In genomic region chr16:75120253-75120652, GRCh38 we compare ENCODE assay signal across 14 cellular contexts. TPM values are rescaled to one million over a fixed set of nuclear protein-coding genes. Genes with fewer than 3 reads are reported as not detected.
DNase-seq lines count a peak whose midpoint lies in the region; ATAC-seq and TF ChIP-seq lines count a peak whose summit lies in the region.
"Had no signal": no experiment of that assay in that cellular context is flagged by ENCODE, and none has a peak within 500 bp of the region (broad histone marks: within the 10 kb centered on the region; RNA-seq: fewer than 3 reads in every experiment).

No MANE protein-coding gene starts in this region.

- peaks cover 18% of the 10 kb centered on the region for H3K9me3 ChIP-seq in PC-9 (ENCODE audit: insufficient read depth, low read depth)
- H3K9me3 ChIP-seq in neural progenitor cell (ENCODE audit: low read depth) = no peaks in the 10 kb centered on the region
- H3K9me3 ChIP-seq in mammary epithelial cell (replicated peaks; ENCODE audit: insufficient read depth, low read length) = peaks cover 10% of the 10 kb centered on the region
- H3K9me3 ChIP-seq in CD8-positive, alpha-beta memory T cell (ENCODE audit: low read length) = peaks cover 7% of the 10 kb centered on the region
- no peaks in the 10 kb centered on the region for H3K9me3 ChIP-seq in prostate gland
- H3K9me3 ChIP-seq: BE2C had no signal

- H3K27me3 Mint-ChIP-seq in GM23338 (ENCODE audit: insufficient read depth, low read depth, poor library complexity) (peaks cover 3% of the 10 kb centered on the region), neural progenitor cell (ENCODE audit: insufficient read depth, low read depth) (peaks cover 2% of the 10 kb centered on the region)
- peaks cover 1 to 2% of the 10 kb centered on the region in 2 donors for H3K27me3 Mint-ChIP-seq in CD8-positive, alpha-beta memory T cell
- H3K27me3 Mint-ChIP-seq: CD4-positive, alpha-beta memory T cell had no signal

- no peak overlapping the region for H3K9ac ChIP-seq in neural progenitor cell
- H3K9ac ChIP-seq in mammary epithelial cell (ENCODE audit: insufficient read depth, low read length) = no peak overlapping the region

- POLR2A ChIA-PET in PC-9 (lab: Charles Lee; ENCODE audit: unreplicated experiment) = no interaction called here
- POLR2A ChIA-PET in CD8-positive, alpha-beta memory T cell (lab: Charles Lee) = no interaction called here

- H3K4me3 ChIP-seq in GM23338 (no peak overlapping the region), PC-9 (peak overlapping the region; percentile 40; the same call in 1 of the 2 replicates), neural progenitor cell (no peak overlapping the region), mammary epithelial cell (replicated peaks in 1 of 3; ENCODE audit: insufficient read depth in 1 of 3, low read depth in 2 of 3, low read length in 3 of 3) (no peak overlapping the region), prostate gland (no peak overlapping the region)
- H3K4me3 ChIP-seq in CD8-positive, alpha-beta memory T cell (ENCODE audit: low read length) = no peak overlapping the region

- H3K27ac ChIP-seq in GM23338 (ENCODE audit: low read depth) = peak overlapping the region; percentile 78
- no peak overlapping the region for H3K27ac ChIP-seq in PC-9
- H3K27ac ChIP-seq in neural progenitor cell = no peak overlapping the region
- no peak overlapping the region for H3K27ac ChIP-seq in mammary epithelial cell (ENCODE audit: insufficient read depth, low read depth, low read length)
- H3K27ac ChIP-seq in CD8-positive, alpha-beta memory T cell (ENCODE audit: low read depth, low read length) = no peak overlapping the region
- H3K27ac ChIP-seq in prostate gland = no peak overlapping the region
- H3K27ac ChIP-seq: C4-2B had no signal

- H3K4me2 ChIP-seq in GM23338 = 0 out of 2 replicates have a peak overlapping the region, but pooled peaks have one; percentile 4
- H3K4me2 ChIP-seq in PC-9 = peak overlapping the region; percentile 41
- H3K4me2 ChIP-seq in neural progenitor cell = peak overlapping the region; percentile 2
- no peak overlapping the region for H3K4me2 ChIP-seq in mammary epithelial cell (ENCODE audit: insufficient read depth, low read depth, low read length)

- ATAC-seq in GM23338 (no peak), left lobe of liver (peak; percentile 17)

- no peaks in the 10 kb centered on the region for H3F3A ChIP-seq in GM23338 (replicated peaks; ENCODE audit: low read depth)
- H3F3A ChIP-seq in PC-9 (ENCODE audit: insufficient read depth, low read depth) = peaks cover 14% of the 10 kb centered on the region; the same call in 1 of the 2 replicates
- H3F3A ChIP-seq in neural progenitor cell (ENCODE audit: low read depth) = peaks cover 30% of the 10 kb centered on the region

- H4K20me1 ChIP-seq in GM23338 (replicated peaks; ENCODE audit: insufficient read depth) (no peaks in the 10 kb centered on the region), PC-9 (ENCODE audit: insufficient read depth) (no peaks in the 10 kb centered on the region), neural progenitor cell (ENCODE audit: low read depth) (no peaks in the 10 kb centered on the region), mammary epithelial cell (ENCODE audit: insufficient read depth, low read length) (no peaks in the 10 kb centered on the region)

- in situ Hi-C loops in mammary epithelial cell (cut with MboI; ENCODE audit: low sequenced_read_pairs in 2 of 2) = loop anchor here in 1 of 2 donors (25.0 kb wide), 1 partner anchor 408 kb away; the partner anchor contains the start of gene MLKL

- H3K36me3 Mint-ChIP-seq in GM23338 (ENCODE audit: low read depth) (peaks cover 26% of the 10 kb centered on the region; the same call in 2 of the 3 replicates), neural progenitor cell (no peaks in the 10 kb centered on the region)
- no peaks in the 10 kb centered on the region for H3K36me3 Mint-ChIP-seq in CD8-positive, alpha-beta memory T cell
- H3K36me3 Mint-ChIP-seq: CD4-positive, alpha-beta memory T cell had no signal

- H3K27ac Mint-ChIP-seq in GM23338 = no peak overlapping the region
- no peak overlapping the region for H3K27ac Mint-ChIP-seq in neural progenitor cell
- H3K27ac Mint-ChIP-seq in CD8-positive, alpha-beta memory T cell = no peak overlapping the region
- H3K27ac Mint-ChIP-seq: CD4-positive, alpha-beta memory T cell had no signal

- H3K27me3 ChIP-seq in GM23338 (ENCODE audit: insufficient read depth) = no peaks in the 10 kb centered on the region
- H3K27me3 ChIP-seq in PC-9 (ENCODE audit: insufficient read depth, low read depth) = no peaks in the 10 kb centered on the region
- no peaks in the 10 kb centered on the region for H3K27me3 ChIP-seq in neural progenitor cell
- H3K27me3 ChIP-seq in mammary epithelial cell (ENCODE audit: insufficient read depth, low read length) = no peaks in the 10 kb centered on the region
- no peaks in the 10 kb centered on the region for H3K27me3 ChIP-seq in CD8-positive, alpha-beta memory T cell (ENCODE audit: insufficient read depth, low read length, poor library complexity, severe bottlenecking)
- no peaks in the 10 kb centered on the region for H3K27me3 ChIP-seq in prostate gland (replicated peaks; ENCODE audit: insufficient read depth)
- H3K27me3 ChIP-seq: BE2C had no signal

- BruUV-seq in PC-9 (replicated peaks; lab: Mats Ljungman, UMichigan) (no TSS peak), mammary epithelial cell (replicated peaks; lab: Mats Ljungman, UMichigan) (no TSS peak)

- H3K79me2 ChIP-seq in GM23338 (replicated peaks; ENCODE audit: insufficient read depth) = no peaks in the 10 kb centered on the region
- H3K79me2 ChIP-seq in PC-9 (ENCODE audit: low read depth) = no peaks in the 10 kb centered on the region
- no peaks in the 10 kb centered on the region for H3K79me2 ChIP-seq in neural progenitor cell (ENCODE audit: low read depth)
- no peaks in the 10 kb centered on the region for H3K79me2 ChIP-seq in mammary epithelial cell (ENCODE audit: insufficient read depth, low read length)

- intact Hi-C loops in PC-9 (cut with micrococcal nuclease; ENCODE audit: unreplicated experiment) = no loop called here
- intact Hi-C loops in mammary epithelial cell (cut with micrococcal nuclease) = no loop called here
- intact Hi-C loops in prostate gland (cut with DNase I) = no loop called here

- H2AFZ ChIP-seq in GM23338 = no peak overlapping the region
- no peak overlapping the region for H2AFZ ChIP-seq in PC-9
- peak overlapping the region; percentile 96 for H2AFZ ChIP-seq in neural progenitor cell (replicated peaks)
- no peak overlapping the region for H2AFZ ChIP-seq in mammary epithelial cell (ENCODE audit: low read depth, low read length)

- H3K36me3 ChIP-seq in GM23338 (ENCODE audit: insufficient read depth) (peaks cover 10% of the 10 kb centered on the region), PC-9 (ENCODE audit: low read depth) (no peaks in the 10 kb centered on the region), neural progenitor cell (no peaks in the 10 kb centered on the region), mammary epithelial cell (ENCODE audit: insufficient read depth, low read length) (no peaks in the 10 kb centered on the region), prostate gland (no peaks in the 10 kb centered on the region)
- no peaks in the 10 kb centered on the region for H3K36me3 ChIP-seq in CD8-positive, alpha-beta memory T cell (ENCODE audit: insufficient read depth, low read length)
- H3K36me3 ChIP-seq: BE2C had no signal

- 75% methylated on average over 3 of the region's 4 CpGs for WGBS in mammary epithelial cell (ENCODE audit: low coverage, missing lambda C conversion rate)
- 68% methylated on average over 4 of the region's 4 CpGs for WGBS in prostate gland

- dilution Hi-C loops in mammary epithelial cell (cut with HindIII; ENCODE audit: low sequenced_read_pairs) = no loop called here

- peaks cover 28% of the 10 kb centered on the region for H3K4me1 Mint-ChIP-seq in GM23338
- peaks cover 9% of the 10 kb centered on the region for H3K4me1 Mint-ChIP-seq in neural progenitor cell
- no peaks in the 10 kb centered on the region for H3K4me1 Mint-ChIP-seq in CD8-positive, alpha-beta memory T cell

- TF ChIP-seq CTCF in GM23338 (conservative IDR thresholded peaks at IDR 0.05; ENCODE audit: low read depth in 2 of 2) = no peak
- TF ChIP-seq CTCF in PC-9 (conservative IDR thresholded peaks at IDR 0.05) = no peak
- no peak for TF ChIP-seq CTCF in neural progenitor cell (IDR thresholded peaks at IDR 0.05)
- no peak for TF ChIP-seq CTCF in mammary epithelial cell (conservative IDR thresholded peaks at IDR 0.05 in 1 of 2, IDR thresholded peaks at IDR 0.05 in 1 of 2; ENCODE audit: extremely low read depth in 1 of 2, insufficient read depth in 1 of 2, low read depth in 1 of 2, low read length in 2 of 2)
- TF ChIP-seq CTCF in prostate gland (IDR thresholded peaks at IDR 0.05) = no peak

- DNase-seq in GM23338 (ENCODE audit: low spot score) = no peak
- DNase-seq in PC-9 = peak in 1 of 2 experiments; percentile 62
- DNase-seq in left lobe of liver (ENCODE audit: low spot score) = no peak
- DNase-seq in neural progenitor cell (ENCODE audit: low spot score) = no peak
- no peak for DNase-seq in mammary epithelial cell
- DNase-seq in CD8-positive, alpha-beta memory T cell = no peak
- no peak for DNase-seq in prostate gland (ENCODE audit: low spot score)
- DNase-seq in activated CD8-positive, alpha-beta memory T cell treated with anti-CD3 and anti-CD28 coated beads, Interleukin-2, amount 50 U/mL, for 4 hours = no peak
- DNase-seq: BE2C; CD4-positive, alpha-beta memory T cell; COR-L47; DND-41; GF-D8 had no signal

- H3K4me1 ChIP-seq in GM23338 (ENCODE audit: insufficient read depth) (peaks cover 32% of the 10 kb centered on the region), PC-9 (replicated peaks; ENCODE audit: insufficient read depth) (peaks cover 7% of the 10 kb centered on the region), neural progenitor cell (peaks cover 20% of the 10 kb centered on the region), mammary epithelial cell (ENCODE audit: insufficient read depth, low read length) (peaks cover 4% of the 10 kb centered on the region), prostate gland (replicated peaks) (no peaks in the 10 kb centered on the region)
- no peaks in the 10 kb centered on the region for H3K4me1 ChIP-seq in CD8-positive, alpha-beta memory T cell (ENCODE audit: insufficient read depth, low read length)
- H3K4me1 ChIP-seq: BE2C had no signal

- CTCF ChIA-PET in PC-9 (lab: Charles Lee) (no interaction called here), mammary epithelial cell (lab: Charles Lee; ENCODE audit: low non-redundant PET) (no interaction called here)
- CTCF ChIA-PET in CD8-positive, alpha-beta memory T cell (lab: Charles Lee) = interaction anchor here (0.9 kb wide), 1 partner anchor 9 kb away, joined by 3 read pairs; no protein-coding TSS in a partner anchor

- H3K9me2 ChIP-seq in GM23338 (ENCODE audit: insufficient read depth) = no peaks in the 10 kb centered on the region
- H3K9me2 ChIP-seq in PC-9 (ENCODE audit: insufficient read depth) = no peaks in the 10 kb centered on the region

- H3K4me3 Mint-ChIP-seq in GM23338 (no peak overlapping the region), neural progenitor cell (no peak overlapping the region)
- no peak overlapping the region for H3K4me3 Mint-ChIP-seq in CD8-positive, alpha-beta memory T cell
- H3K4me3 Mint-ChIP-seq: CD4-positive, alpha-beta memory T cell had no signal

- no peak for TF ChIP-seq POLR2A in prostate gland (IDR thresholded peaks at IDR 0.05)

- H3K9me3 Mint-ChIP-seq in GM23338 = peaks cover 54% of the 10 kb centered on the region
- peaks cover 11% of the 10 kb centered on the region for H3K9me3 Mint-ChIP-seq in neural progenitor cell
- H3K9me3 Mint-ChIP-seq in CD8-positive, alpha-beta memory T cell = peaks cover 9 to 15% (median 11%) of the 10 kb centered on the region in 5 donors

RNA-seq across cellular contexts. Expression of gene LDHD, which starts 3.7 kb away (rescaled TPM):
- total RNA-seq in GM23338 (2014; rRNA removed; shearing (Covaris generic)) = 7.7 and 10.6 TPM in 2 replicates
- polyA plus RNA-seq in GM23338 (2016; fragmentation: Nextera tagmentation; extraction: Ambion mirVana) = 3.9 and 5.0 TPM in 2 replicates
- total RNA-seq in PC-9 (2021) = 1.1 and 1.3 TPM in 2 replicates
- total RNA-seq in left lobe of liver = 113 TPM
- 0.60 and 3.8 TPM in 2 replicates for total RNA-seq in neural progenitor cell (ENCODE audit: low replicate concordance)
- total RNA-seq in mammary epithelial cell = 1 to 10 TPM in 1 of 2 donors, under 1 TPM in 1; 0.50 to 1.4 TPM
- polyA plus RNA-seq in mammary epithelial cell = 0.16 TPM
- not detected for polyA minus RNA-seq in mammary epithelial cell
- not detected for total RNA-seq in CD8-positive, alpha-beta memory T cell
- 0.10 TPM for polyA plus RNA-seq in CD8-positive, alpha-beta memory T cell
- 10 to 100 TPM; 26.6 to 55.3 TPM for total RNA-seq in prostate gland

RNA-seq across cellular contexts. Expression of gene ZFP1, which starts 28.1 kb away (rescaled TPM):
- total RNA-seq in GM23338 (2014; rRNA removed; shearing (Covaris generic)) = 12.5 and 13.4 TPM in 2 replicates
- polyA plus RNA-seq in GM23338 (2016; fragmentation: Nextera tagmentation; extraction: Ambion mirVana) = 4.1 and 4.8 TPM in 2 replicates
- 10.9 and 16.9 TPM in 2 replicates for total RNA-seq in PC-9 (2021)
- total RNA-seq in left lobe of liver = 16.8 TPM
- total RNA-seq in neural progenitor cell (ENCODE audit: low replicate concordance) = 26.2 and 35.4 TPM in 2 replicates
- 10 to 100 TPM; 11.9 to 13.7 TPM for total RNA-seq in mammary epithelial cell
- polyA plus RNA-seq in mammary epithelial cell = 6.4 TPM
- polyA minus RNA-seq in mammary epithelial cell = 4.1 TPM
- 10 to 100 TPM; 13.8 to 17.4 TPM for total RNA-seq in CD8-positive, alpha-beta memory T cell
- polyA plus RNA-seq in CD8-positive, alpha-beta memory T cell = 17.2 TPM
- 10 to 100 TPM in 1 of 2 donors, 1 to 10 TPM in 1; 9.8 to 10.3 TPM for total RNA-seq in prostate gland
